Comparison of ENCODE assay signal across 18 cellular contexts in the genomic region with DNA sequence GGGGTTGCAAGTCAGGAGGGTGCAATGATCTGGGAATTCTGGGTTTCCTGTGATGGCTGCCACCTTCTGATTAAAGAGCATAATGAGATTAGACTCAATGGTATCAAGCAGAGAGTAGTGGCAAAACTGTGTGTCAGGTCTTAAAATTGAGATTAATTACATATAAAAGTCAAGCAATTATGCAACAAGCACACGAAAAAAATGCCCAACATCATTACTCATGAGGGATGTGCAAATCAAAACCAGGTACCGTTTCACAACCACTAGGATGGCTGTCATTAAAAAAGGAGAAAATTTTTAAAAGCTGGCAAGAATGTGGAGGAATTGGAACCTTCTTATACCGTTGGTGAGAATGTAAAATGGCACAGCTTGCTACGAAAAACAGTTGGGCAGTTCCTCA.
"Had no signal": no experiment of that assay in that cellular context is flagged by ENCODE, and none has a peak within 500 bp of the region (broad histone marks: within the 10 kb centered on the region; RNA-seq: fewer than 3 reads in every experiment).

No MANE protein-coding gene starts in this region.

- H3K27me3 ChIP-seq: tibial artery had no signal

- H3K4me1 ChIP-seq: parathyroid adenoma, tibial artery had no signal

- H3K27ac ChIP-seq: parathyroid adenoma, skin epidermis, tibial artery, VCaP had no signal

- DNase-seq: activated CD4-positive, alpha-beta T cell treated with anti-CD3 and anti-CD28 coated beads for 1 hour; activated CD4-positive, alpha-beta T cell treated with anti-CD3 and anti-CD28 coated beads, Interleukin-2, amount 50 U/mL, for 4 hours; activated naive CD4-positive, alpha-beta T cell treated with anti-CD3 and anti-CD28 coated beads, Interleukin-2, amount 10 ng/mL, durations not matched to agents 7 days and 5 days; amniotic stem cell; cortex of kidney; effector CD8-positive, alpha-beta T cell; islet precursor cell; naive thymus-derived CD8-positive, alpha-beta T cell; retina; stimulated activated CD4-positive, alpha-beta T cell treated with anti-CD3 and anti-CD28 coated beads, Interleukin-15, amount 100 ng/mL, for 24 hours; stimulated activated CD4-positive, alpha-beta T cell treated with anti-CD3 and anti-CD28 coated beads, Interleukin-4, amount 100 ng/mL, for 1 hour; stimulated activated naive CD4-positive, alpha-beta T cell; T-cell; T1000; tibial artery had no signal

- H3K36me3 ChIP-seq: tibial artery had no signal

- H3K4me3 ChIP-seq: skin epidermis, tibial artery had no signal
